Comparison of ENCODE assay signal across 30 cellular contexts in genomic region chr13:97535619-97536018, GRCh38.
DNase-seq lines count a peak whose midpoint lies in the region; ATAC-seq and TF ChIP-seq lines count a peak whose summit lies in the region.
"Had no signal": no experiment of that assay in that cellular context is flagged by ENCODE, and none has a peak within 500 bp of the region (broad histone marks: within the 10 kb centered on the region; RNA-seq: fewer than 3 reads in every experiment).

No MANE protein-coding gene starts in this region.

- H3K27ac ChIP-seq in body of pancreas = no peak overlapping the region
- H3K27ac ChIP-seq: C4-2B, SJCRH30, upper lobe of left lung, VCaP had no signal

- CTCF ChIA-PET in activated CD8-positive, alpha-beta T cell treated with anti-CD3 and anti-CD28 coated beads, Interleukin-2, amount 10 ng/mL, durations not matched to agents 7 days and 5 days (lab: Charles Lee) = no interaction called here

- DNase-seq in Daoy (ENCODE audit: low read depth) (peak; percentile 1), M059J (ENCODE audit: low read depth) (peak; percentile 24), epithelial cell of esophagus (ENCODE audit: low read depth) (peak; percentile 62), iris pigment epithelial cell (ENCODE audit: low read depth) (peak; percentile 65), HUDEP-2 (lab: John Stamatoyannopoulos, UW; ENCODE audit: unreplicated experiment in 76 of 76) (no peak), body of pancreas (no peak)
- no peak for DNase-seq in activated CD8-positive, alpha-beta T cell treated with anti-CD3 and anti-CD28 coated beads, Interleukin-2, amount 10 ng/mL, durations not matched to agents 7 days and 5 days
- DNase-seq: activated CD4-positive, alpha-beta T cell treated with anti-CD3 and anti-CD28 coated beads for 48 hours; activated CD8-positive, alpha-beta memory T cell treated with anti-CD3 and anti-CD28 coated beads for 24 hours; activated effector memory CD4-positive, alpha-beta T cell treated with Interleukin-2 at 50 U/mL for 16 hours; activated T-cell treated with anti-CD3 and anti-CD28 coated beads for 4 hours; Caco-2; caudate nucleus; hypothalamus; Karpas-422; MV-4-11; NCI-H2107; NCI-H748 treated with DMSO at 0.1 percent for 48 hours; nephron progenitor cell; SJCRH30; stimulated activated naive B cell treated with anti-CD40 and anti-IgM and Interleukin-4, amounts not matched to agents 10 μg/mL and 1 μg/mL and 100 μg/mL, for 72 hours; T-helper 9 cell; upper lobe of left lung had no signal

- H3K36me3 ChIP-seq in body of pancreas (replicated peaks in 1 of 2; ENCODE audit: insufficient read depth in 1 of 2, low read depth in 2 of 2) = no peaks in the 10 kb centered on the region
- H3K36me3 ChIP-seq: SJCRH30, upper lobe of left lung had no signal

- H3K9me3 ChIP-seq in body of pancreas = no peaks in the 10 kb centered on the region
- H3K9me3 ChIP-seq: Caco-2, SJCRH30, upper lobe of left lung had no signal

- H3K4me1 ChIP-seq in body of pancreas = no peaks in the 10 kb centered on the region
- H3K4me1 ChIP-seq: Caco-2, SJCRH30, upper lobe of left lung had no signal

- no peaks in the 10 kb centered on the region for H3K4me1 Mint-ChIP-seq in activated CD8-positive, alpha-beta T cell treated with anti-CD3 and anti-CD28 coated beads, Interleukin-2, amount 10 ng/mL, durations not matched to agents 7 days and 5 days (ENCODE audit: low read depth)
- H3K4me1 Mint-ChIP-seq: memory B cell; nephron progenitor cell; stimulated activated naive B cell treated with anti-CD40 and anti-IgM and Interleukin-4, amounts not matched to agents 10 μg/mL and 1 μg/mL and 100 μg/mL, for 72 hours had no signal

- H3K4me3 Mint-ChIP-seq in activated CD8-positive, alpha-beta T cell treated with anti-CD3 and anti-CD28 coated beads, Interleukin-2, amount 10 ng/mL, durations not matched to agents 7 days and 5 days = no peak overlapping the region
- H3K4me3 Mint-ChIP-seq: dendritic cell treated with granulocyte-macrophage colony-stimulating factor and Interleukin-4, amounts not matched to agents 40 ng/mL and 50 ng/mL, for 4 days; memory B cell; nephron progenitor cell; stimulated activated naive B cell treated with anti-CD40 and anti-IgM and Interleukin-4, amounts not matched to agents 10 μg/mL and 1 μg/mL and 100 μg/mL, for 72 hours had no signal

- H3K27ac Mint-ChIP-seq in activated CD8-positive, alpha-beta T cell treated with anti-CD3 and anti-CD28 coated beads, Interleukin-2, amount 10 ng/mL, durations not matched to agents 7 days and 5 days = no peak overlapping the region
- H3K27ac Mint-ChIP-seq: activated naive CD4-positive, alpha-beta T cell treated with anti-CD3 and anti-CD28 coated beads, Interleukin-2, amount 50 U/mL, for 72 hours; dendritic cell treated with granulocyte-macrophage colony-stimulating factor and Interleukin-4, amounts not matched to agents 40 ng/mL and 50 ng/mL, for 4 days; memory B cell; nephron progenitor cell; stimulated activated naive B cell treated with anti-CD40 and anti-IgM and Interleukin-4, amounts not matched to agents 10 μg/mL and 1 μg/mL and 100 μg/mL, for 72 hours had no signal

- H3K27me3 Mint-ChIP-seq in activated CD8-positive, alpha-beta T cell treated with anti-CD3 and anti-CD28 coated beads, Interleukin-2, amount 10 ng/mL, durations not matched to agents 7 days and 5 days (ENCODE audit: low read depth) = no peaks in the 10 kb centered on the region

- no peak overlapping the region for H3K4me3 ChIP-seq in epithelial cell of esophagus (ENCODE audit: low read length)
- H3K4me3 ChIP-seq in body of pancreas = no peak overlapping the region
- H3K4me3 ChIP-seq: SJCRH30, upper lobe of left lung had no signal

- POLR2A ChIA-PET in activated CD8-positive, alpha-beta T cell treated with anti-CD3 and anti-CD28 coated beads, Interleukin-2, amount 10 ng/mL, durations not matched to agents 7 days and 5 days (lab: Charles Lee) = no interaction called here

- TF ChIP-seq POLR2A in body of pancreas (IDR thresholded peaks at IDR 0.05) = no peak

- no peaks in the 10 kb centered on the region for H3K9me3 Mint-ChIP-seq in activated CD8-positive, alpha-beta T cell treated with anti-CD3 and anti-CD28 coated beads, Interleukin-2, amount 10 ng/mL, durations not matched to agents 7 days and 5 days (ENCODE audit: insufficient read depth)
- H3K9me3 Mint-ChIP-seq: activated naive CD4-positive, alpha-beta T cell treated with anti-CD3 and anti-CD28 coated beads, Interleukin-2, amount 50 U/mL, for 72 hours had no signal

- no peaks in the 10 kb centered on the region for H3K27me3 ChIP-seq in body of pancreas
- H3K27me3 ChIP-seq: SJCRH30, upper lobe of left lung had no signal

- no peak for TF ChIP-seq CTCF in epithelial cell of esophagus (IDR thresholded peaks at IDR 0.05; ENCODE audit: insufficient read depth, low read depth, low read length, missing control alignments)
- no peak for TF ChIP-seq CTCF in body of pancreas (IDR thresholded peaks at IDR 0.05)

- no peaks in the 10 kb centered on the region for H3K36me3 Mint-ChIP-seq in activated CD8-positive, alpha-beta T cell treated with anti-CD3 and anti-CD28 coated beads, Interleukin-2, amount 10 ng/mL, durations not matched to agents 7 days and 5 days (ENCODE audit: low read depth)
- H3K36me3 Mint-ChIP-seq: activated naive CD4-positive, alpha-beta T cell treated with anti-CD3 and anti-CD28 coated beads, Interleukin-2, amount 50 U/mL, for 72 hours; memory B cell; stimulated activated naive B cell treated with anti-CD40 and anti-IgM and Interleukin-4, amounts not matched to agents 10 μg/mL and 1 μg/mL and 100 μg/mL, for 72 hours had no signal

- ATAC-seq in body of pancreas (no peak), HG02623 (IDR thresholded peaks at IDR 0.05; ENCODE audit: unreplicated experiment) (no peak)
- ATAC-seq in activated CD8-positive, alpha-beta T cell treated with anti-CD3 and anti-CD28 coated beads, Interleukin-2, amount 10 ng/mL, durations not matched to agents 7 days and 5 days = no peak
- ATAC-seq: activated naive CD4-positive, alpha-beta T cell treated with anti-CD3 and anti-CD28 coated beads, Interleukin-2, amount 50 U/mL, for 72 hours; left lobe of liver; stimulated activated naive B cell treated with anti-CD40 and anti-IgM and Interleukin-4, amounts not matched to agents 10 μg/mL and 1 μg/mL and 100 μg/mL, for 72 hours had no signal

- intact Hi-C loops in body of pancreas (cut with DNase I) = no loop called here

- 26 to 39% methylated on average over 1 of the region's 1 CpG for WGBS in body of pancreas, 2 donors

Comparison
In these comparisons a context has a peak if more than half of its experiments do, and no peak if none do; other contexts are left out.
1. DNase-seq: peak in Daoy (single experiment), M059J (single experiment), epithelial cell of esophagus (single experiment) and iris pigment epithelial cell (single experiment); none in HUDEP-2 (0 of 76), body of pancreas (0 of 4) and activated CD8-positive, alpha-beta T cell treated with anti-CD3 and anti-CD28 coated beads, Interleukin-2, amount 10 ng/mL, durations not matched to agents 7 days and 5 days (single experiment).